ENCODE assay signal across 35 cellular contexts in genomic region chr12:46318037-46318436, GRCh38.
"Had no signal": no experiment of that assay in that cellular context is flagged by ENCODE, and none has a peak within 500 bp of the region (broad histone marks: within the 10 kb centered on the region; RNA-seq: fewer than 3 reads in every experiment).

No MANE protein-coding gene starts in this region.

- H3K9me3 ChIP-seq: colonic mucosa, SJSA1, SK-N-SH had no signal

- H3K36me3 ChIP-seq: ascending aorta, cardiac muscle cell, colonic mucosa, MG63, Peyer's patch, SJSA1 had no signal

- H3K27me3 Mint-ChIP-seq: activated naive CD4-positive, alpha-beta T cell treated with anti-CD3 and anti-CD28 coated beads, Interleukin-2, amount 50 U/mL, for 24 hours; activated naive CD8-positive, alpha-beta T cell treated with anti-CD3 and anti-CD28 coated beads, Interleukin-2, amount 10 ng/mL, durations not matched to agents 7 days and 5 days had no signal

- H3K4me3 Mint-ChIP-seq: activated CD4-positive, alpha-beta T cell treated with anti-CD3 and anti-CD28 coated beads for 36 hours; activated CD4-positive, alpha-beta T cell treated with anti-CD3 and anti-CD28 coated beads, Interleukin-2, amount 10 ng/mL, durations not matched to agents 7 days and 5 days; activated CD8-positive, alpha-beta T cell treated with anti-CD3 and anti-CD28 coated beads, Interleukin-2, amount 10 ng/mL, durations not matched to agents 7 days and 5 days; activated naive CD4-positive, alpha-beta T cell treated with anti-CD3 and anti-CD28 coated beads, Interleukin-2, amount 50 U/mL, for 24 hours; activated naive CD8-positive, alpha-beta T cell treated with anti-CD3 and anti-CD28 coated beads, Interleukin-2, amount 10 ng/mL, durations not matched to agents 7 days and 5 days; activated T-cell treated with anti-CD3 and anti-CD28 coated beads, Interleukin-2, amount 50 U/mL, for 24 hours; central memory CD8-positive, alpha-beta T cell; T-helper 1 cell treated with Interleukin-12 subunit alpha and Interleukin-12 subunit beta and Interleukin-4 antibody, amounts not matched to agents 30 μg/mL and 1 μg/mL, for 36 hours; T-helper 2 cell treated with Interferon-gamma antibody and Interleukin-4, amounts not matched to agents 5 μg/mL and 100 μg/mL, for 36 hours had no signal

- H3K27me3 ChIP-seq: ascending aorta, cardiac muscle cell, colonic mucosa, MG63, Peyer's patch, SJSA1 had no signal

- H3K9ac ChIP-seq: SK-N-SH had no signal

- DNase-seq: activated CD4-positive, alpha-beta T cell treated with anti-CD3 and anti-CD28 coated beads for 36 hours; activated CD4-positive, alpha-beta T cell treated with anti-CD3 and anti-CD28 coated beads, Interleukin-2, amount 10 ng/mL, durations not matched to agents 7 days and 5 days; activated CD4-positive, alpha-beta T cell treated with anti-CD3 and anti-CD28 coated beads, Interleukin-2, amount 50 U/mL, for 48 hours; activated CD8-positive, alpha-beta T cell treated with anti-CD3 and anti-CD28 coated beads, Interleukin-2, amount 10 ng/mL, durations not matched to agents 7 days and 5 days; activated gamma-delta T cell; activated naive CD4-positive, alpha-beta T cell treated with Interleukin-2 at 50 U/mL for 16 hours; activated naive CD8-positive, alpha-beta T cell treated with anti-CD3 and anti-CD28 coated beads, Interleukin-2, amount 10 ng/mL, durations not matched to agents 7 days and 5 days; activated T-cell treated with anti-CD3 and anti-CD28 coated beads, Interleukin-2, amount 50 U/mL, for 24 hours; amygdala; colonic mucosa; Karpas-422; MG63; MV-4-11; NCI-H1092; NCI-H1436 treated with DMSO at 0.1 percent for 48 hours; NCI-H187; NCI-H2081; NCI-H226; NCI-H446 treated with DMSO at 0.1 percent for 48 hours; NCI-H524; NK-92 treated with Interleukin-12 subunit alpha and Interleukin-12 subunit beta, amount 100 ng/mL, for 24 hours; PC-3; Peyer's patch; RPMI8226; SHP77 treated with DMSO at 0.1 percent for 48 hours; SK-N-SH had no signal

- H3K4me1 Mint-ChIP-seq: activated CD4-positive, alpha-beta T cell treated with anti-CD3 and anti-CD28 coated beads for 36 hours; activated CD4-positive, alpha-beta T cell treated with anti-CD3 and anti-CD28 coated beads, Interleukin-2, amount 10 ng/mL, durations not matched to agents 7 days and 5 days; activated naive CD4-positive, alpha-beta T cell treated with anti-CD3 and anti-CD28 coated beads, Interleukin-2, amount 50 U/mL, for 24 hours; activated naive CD8-positive, alpha-beta T cell treated with anti-CD3 and anti-CD28 coated beads, Interleukin-2, amount 10 ng/mL, durations not matched to agents 7 days and 5 days; central memory CD8-positive, alpha-beta T cell had no signal

- H3K27ac ChIP-seq: ascending aorta, cardiac muscle cell, colonic mucosa, Peyer's patch, SJSA1 had no signal

- H3K4me1 ChIP-seq: ascending aorta, colonic mucosa, Peyer's patch, SJSA1 had no signal

- H3K4me2 ChIP-seq: SK-N-SH had no signal

- H3K27ac Mint-ChIP-seq: activated CD4-positive, alpha-beta T cell treated with anti-CD3 and anti-CD28 coated beads for 36 hours; activated CD4-positive, alpha-beta T cell treated with anti-CD3 and anti-CD28 coated beads, Interleukin-2, amount 10 ng/mL, durations not matched to agents 7 days and 5 days; activated CD8-positive, alpha-beta T cell treated with anti-CD3 and anti-CD28 coated beads, Interleukin-2, amount 10 ng/mL, durations not matched to agents 7 days and 5 days; activated naive CD4-positive, alpha-beta T cell treated with anti-CD3 and anti-CD28 coated beads, Interleukin-2, amount 50 U/mL, for 24 hours; activated naive CD8-positive, alpha-beta T cell treated with anti-CD3 and anti-CD28 coated beads, Interleukin-2, amount 10 ng/mL, durations not matched to agents 7 days and 5 days; activated T-cell treated with anti-CD3 and anti-CD28 coated beads, Interleukin-2, amount 50 U/mL, for 24 hours; activated T-helper 2 cell treated with anti-CD3 and anti-CD28 coated beads, Interferon-gamma antibody, Interleukin-2, Interleukin-4, amounts not matched to agents 10 μg/mL and 5 μg/mL and 100 μg/mL, durations not matched to agents 14 hours and 24 hours and 36 hours; T-helper 1 cell treated with Interleukin-12 subunit alpha and Interleukin-12 subunit beta and Interleukin-4 antibody, amounts not matched to agents 30 μg/mL and 1 μg/mL, for 36 hours; T-helper 2 cell treated with Interferon-gamma antibody and Interleukin-4, amounts not matched to agents 5 μg/mL and 100 μg/mL, for 36 hours had no signal

- H3K9me2 ChIP-seq: SK-N-SH had no signal

- ATAC-seq: activated CD4-positive, alpha-beta T cell treated with anti-CD3 and anti-CD28 coated beads for 36 hours; activated CD4-positive, CD25-positive, alpha-beta regulatory T cell treated with anti-CD3 and anti-CD28 coated beads, Interleukin-2, amount 50 U/mL, for 24 hours; activated CD8-positive, alpha-beta T cell treated with anti-CD3 and anti-CD28 coated beads, Interleukin-2, amount 10 ng/mL, durations not matched to agents 7 days and 5 days; PC-3 had no signal

- H3K4me3 ChIP-seq: ascending aorta, cardiac muscle cell, colonic mucosa, MG63, Peyer's patch, SJSA1 had no signal

- H3K9me3 Mint-ChIP-seq: central memory CD8-positive, alpha-beta T cell had no signal
